In the genomic region with DNA sequence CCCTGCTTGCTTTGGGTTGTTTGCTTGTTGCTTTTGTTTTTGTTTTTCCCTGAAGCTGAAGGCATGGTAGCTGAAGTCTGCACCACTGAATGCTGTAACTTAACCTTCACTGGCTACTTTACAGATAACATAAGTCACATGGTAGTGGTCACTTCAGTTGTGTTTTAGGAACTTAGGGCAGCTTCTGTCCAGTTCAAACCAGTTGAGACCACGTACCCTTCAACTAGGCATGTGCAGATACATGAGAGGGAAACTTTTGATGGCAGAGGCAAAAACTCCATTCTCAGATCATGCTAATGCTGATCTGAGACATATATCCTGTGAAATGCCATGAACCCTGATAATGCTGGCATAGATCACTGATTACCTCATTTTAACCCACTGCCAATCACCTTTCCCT, we compare ENCODE assay signal across 5 cellular contexts. TPM values are rescaled to one million over a fixed set of nuclear protein-coding genes. Genes with fewer than 3 reads are reported as not detected.
"Had no signal": no experiment of that assay in that cellular context is flagged by ENCODE, and none has a peak within 500 bp of the region (broad histone marks: within the 10 kb centered on the region; RNA-seq: fewer than 3 reads in every experiment).

No MANE protein-coding gene starts in this region.

RNA-seq across cellular contexts. Expression of a gene that starts 42.3 kb away (rescaled TPM):
- total RNA-seq: subcutaneous adipose tissue, suprapubic skin, transverse colon, upper lobe of right lung, vagina had no signal
